ENCODE assay signal across 31 cellular contexts in the genomic region with DNA sequence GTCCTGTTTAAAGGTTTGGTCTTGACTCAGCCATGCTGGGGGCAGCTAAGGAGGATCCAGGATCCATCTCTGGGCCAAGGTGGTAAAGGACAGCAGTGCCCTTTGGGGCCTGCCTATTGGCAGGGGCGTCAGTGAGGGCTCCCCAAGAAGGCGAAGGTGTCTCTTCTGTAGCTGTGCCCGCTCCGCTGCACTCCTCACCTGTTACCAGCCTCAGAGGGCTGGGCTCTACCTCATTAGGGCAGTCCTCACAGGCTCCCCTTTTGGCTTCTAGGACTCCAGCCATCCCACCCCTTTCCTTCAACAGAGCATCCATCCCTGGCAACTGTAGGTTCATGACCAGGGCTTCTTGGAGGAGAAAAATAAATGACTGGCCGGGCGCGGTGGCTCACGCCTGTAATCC. TPM values are rescaled to one million over a fixed set of nuclear protein-coding genes. Genes with fewer than 3 reads are reported as not detected.
DNase-seq lines count a peak whose midpoint lies in the region; ATAC-seq, FAIRE-seq and TF ChIP-seq lines count a peak whose summit lies in the region.
"Had no signal": no experiment of that assay in that cellular context is flagged by ENCODE, and none has a peak within 500 bp of the region (broad histone marks: within the 10 kb centered on the region; RNA-seq: fewer than 3 reads in every experiment).

No MANE protein-coding gene starts in this region.

- no peak for TF ChIP-seq POLR2A in HepG2 (IDR thresholded peaks at IDR 0.05; ENCODE audit: insufficient read depth in 1 of 2, low read depth in 2 of 2, low read length in 2 of 2)
- TF ChIP-seq POLR2A in esophagus muscularis mucosa (IDR thresholded peaks at IDR 0.05; ENCODE audit: low read depth), result no peak

- H3K4me1 ChIP-seq in MM.1S (ENCODE audit: low read length), result peaks cover 14% of the 10 kb centered on the region
- H3K4me1 ChIP-seq in HepG2 (ENCODE audit: insufficient read depth, low read length), result peaks cover 38% of the 10 kb centered on the region
- peaks cover 12 to 17% (median 15%) of the 10 kb centered on the region in 4 donors for H3K4me1 ChIP-seq in esophagus muscularis mucosa

- no peaks in the 10 kb centered on the region for H3K27me3 ChIP-seq in MM.1S (replicated peaks; ENCODE audit: insufficient read depth, low read length)
- H3K27me3 ChIP-seq in HepG2 (ENCODE audit: control insufficient read depth in 1 of 2, insufficient read depth in 2 of 2, low read length in 2 of 2), result no peaks in the 10 kb centered on the region
- H3K27me3 ChIP-seq in esophagus muscularis mucosa, result no peaks in the 10 kb centered on the region

- no peaks in the 10 kb centered on the region for H3K9me2 ChIP-seq in MM.1S (replicated peaks; ENCODE audit: insufficient read depth, low read length)

- no TSS peak for BruUV-seq in HepG2 (replicated peaks; lab: Mats Ljungman, UMichigan)

- H3K4me1 Mint-ChIP-seq in activated CD4-positive, alpha-beta T cell treated with anti-CD3 and anti-CD28 coated beads, Interleukin-2, amount 10 ng/mL, durations not matched to agents 7 days and 5 days, result peaks cover 16% of the 10 kb centered on the region
- peaks cover 6% of the 10 kb centered on the region for H3K4me1 Mint-ChIP-seq in stimulated activated effector memory CD8-positive, alpha-beta T cell treated with anti-CD3 and anti-CD28 coated beads, Interleukin-12 subunit alpha, Interleukin-12 subunit beta, amount 100 ng/mL, for 72 hours
- H3K4me1 Mint-ChIP-seq: stimulated activated naive B cell treated with anti-CD40 and anti-IgM and Interleukin-4, amounts not matched to agents 10 μg/mL and 1 μg/mL and 100 μg/mL, for 72 hours had no signal

- no peaks in the 10 kb centered on the region for H4K20me1 ChIP-seq in MM.1S (ENCODE audit: insufficient read depth, low read length)
- no peaks in the 10 kb centered on the region for H4K20me1 ChIP-seq in HepG2 (ENCODE audit: insufficient read depth, low read length)

- peak overlapping the region; percentile 44 for H3K4me2 ChIP-seq in MM.1S (ENCODE audit: low read depth, low read length)
- peak overlapping the region; percentile 63 for H3K4me2 ChIP-seq in HepG2 (ENCODE audit: low read depth, low read length)
- H3K4me2 ChIP-seq: GM23338 had no signal

- in situ Hi-C loops in HepG2 (cut with HindIII; ENCODE audit: extremely low pct_ligation_motif_present, low pct_unique_long_range_greater_than_20kb), result no loop called here

- H3K36me3 Mint-ChIP-seq in activated CD4-positive, alpha-beta T cell treated with anti-CD3 and anti-CD28 coated beads, Interleukin-2, amount 10 ng/mL, durations not matched to agents 7 days and 5 days (ENCODE audit: low read depth), result peaks cover 8% of the 10 kb centered on the region
- H3K36me3 Mint-ChIP-seq in stimulated activated effector memory CD8-positive, alpha-beta T cell treated with anti-CD3 and anti-CD28 coated beads, Interleukin-12 subunit alpha, Interleukin-12 subunit beta, amount 100 ng/mL, for 72 hours, result peaks cover 31% of the 10 kb centered on the region

- H3K9me3 ChIP-seq in MM.1S (replicated peaks; ENCODE audit: insufficient read depth, low read length), result no peaks in the 10 kb centered on the region
- H3K9me3 ChIP-seq in HepG2 (ENCODE audit: low read length), result no peaks in the 10 kb centered on the region
- H3K9me3 ChIP-seq in esophagus muscularis mucosa, result no peaks in the 10 kb centered on the region

- ATAC-seq in HepG2 (no peak), HG02763 (IDR thresholded peaks at IDR 0.05; ENCODE audit: unreplicated experiment) (no peak)
- no peak for ATAC-seq in stimulated activated effector memory CD8-positive, alpha-beta T cell treated with anti-CD3 and anti-CD28 coated beads, Interleukin-12 subunit alpha, Interleukin-12 subunit beta, amount 100 ng/mL, for 72 hours
- ATAC-seq: GM23338; naive thymus-derived CD4-positive, alpha-beta T cell; stimulated activated naive B cell treated with anti-CD40 and anti-IgM and Interleukin-4, amounts not matched to agents 10 μg/mL and 1 μg/mL and 100 μg/mL, for 72 hours had no signal

- H3K9me3 Mint-ChIP-seq in activated CD4-positive, alpha-beta T cell treated with anti-CD3 and anti-CD28 coated beads, Interleukin-2, amount 10 ng/mL, durations not matched to agents 7 days and 5 days, result no peaks in the 10 kb centered on the region
- H3K9me3 Mint-ChIP-seq in stimulated activated effector memory CD8-positive, alpha-beta T cell treated with anti-CD3 and anti-CD28 coated beads, Interleukin-12 subunit alpha, Interleukin-12 subunit beta, amount 100 ng/mL, for 72 hours, result no peaks in the 10 kb centered on the region
- H3K9me3 Mint-ChIP-seq: activated T-cell treated with anti-CD3 and anti-CD28 coated beads, Interleukin-2, amount 50 U/mL, for 24 hours; CD8-positive, alpha-beta memory T cell; GM23338; mesothelial cell of epicardium; stimulated activated naive B cell treated with anti-CD40 and anti-IgM and Interleukin-4, amounts not matched to agents 10 μg/mL and 1 μg/mL and 100 μg/mL, for 72 hours had no signal

- no peak overlapping the region for H3K4me3 Mint-ChIP-seq in activated CD4-positive, alpha-beta T cell treated with anti-CD3 and anti-CD28 coated beads, Interleukin-2, amount 10 ng/mL, durations not matched to agents 7 days and 5 days
- no peak overlapping the region for H3K4me3 Mint-ChIP-seq in stimulated activated effector memory CD8-positive, alpha-beta T cell treated with anti-CD3 and anti-CD28 coated beads, Interleukin-12 subunit alpha, Interleukin-12 subunit beta, amount 100 ng/mL, for 72 hours
- H3K4me3 Mint-ChIP-seq: activated T-cell treated with anti-CD3 and anti-CD28 coated beads, Interleukin-2, amount 50 U/mL, for 24 hours; CD8-positive, alpha-beta memory T cell; GM23338; mesothelial cell of epicardium; naive thymus-derived CD4-positive, alpha-beta T cell; stimulated activated naive B cell treated with anti-CD40 and anti-IgM and Interleukin-4, amounts not matched to agents 10 μg/mL and 1 μg/mL and 100 μg/mL, for 72 hours had no signal

- peak overlapping the region; percentile 54 for H3K27ac Mint-ChIP-seq in activated CD4-positive, alpha-beta T cell treated with anti-CD3 and anti-CD28 coated beads, Interleukin-2, amount 10 ng/mL, durations not matched to agents 7 days and 5 days
- H3K27ac Mint-ChIP-seq in stimulated activated effector memory CD8-positive, alpha-beta T cell treated with anti-CD3 and anti-CD28 coated beads, Interleukin-12 subunit alpha, Interleukin-12 subunit beta, amount 100 ng/mL, for 72 hours, result peak overlapping the region; percentile 54
- H3K27ac Mint-ChIP-seq: stimulated activated naive B cell treated with anti-CD40 and anti-IgM and Interleukin-4, amounts not matched to agents 10 μg/mL and 1 μg/mL and 100 μg/mL, for 72 hours had no signal

- no peak for TF ChIP-seq RAD21 in HepG2 (CRISPR knock-in tag; IDR thresholded peaks at IDR 0.05)

- FAIRE-seq in HepG2 (lab: Jason Lieb, UNC), result no peak
- FAIRE-seq: A204.1, astrocyte, GM18507, GM19239 had no signal

- H3F3A ChIP-seq in MM.1S (ENCODE audit: insufficient read depth, low read length), result no peaks in the 10 kb centered on the region

- TF ChIP-seq EP300 in HepG2 (IDR thresholded peaks at IDR 0.05; ENCODE audit: low read depth in 2 of 2, low read length in 2 of 2) (no peak), HepG2 (CRISPR knock-in tag; IDR thresholded peaks at IDR 0.05; ENCODE audit: borderline replicate concordance) (no peak), esophagus muscularis mucosa (IDR thresholded peaks at IDR 0.05) (no peak)

- H3K79me2 ChIP-seq in MM.1S (ENCODE audit: low read length), result no peaks in the 10 kb centered on the region
- H3K79me2 ChIP-seq in HepG2 (ENCODE audit: insufficient read depth, low read length), result no peaks in the 10 kb centered on the region

- no peak overlapping the region for H2AFZ ChIP-seq in MM.1S (ENCODE audit: low read length)
- H2AFZ ChIP-seq in HepG2 (ENCODE audit: low read length), result no peak overlapping the region
- H2AFZ ChIP-seq: GM23338 had no signal

- intact Hi-C loops in HepG2 (cut with micrococcal nuclease; ENCODE audit: unreplicated experiment), result loop anchor here (2.0 kb wide), 1 partner anchor 35 kb away; a partner anchor contains a TSS
- intact Hi-C loops in esophagus muscularis mucosa (cut with DNase I), result no loop called here

- H3K27me3 Mint-ChIP-seq in activated CD4-positive, alpha-beta T cell treated with anti-CD3 and anti-CD28 coated beads, Interleukin-2, amount 10 ng/mL, durations not matched to agents 7 days and 5 days, result no peaks in the 10 kb centered on the region
- H3K27me3 Mint-ChIP-seq: activated T-cell treated with anti-CD3 and anti-CD28 coated beads, Interleukin-2, amount 50 U/mL, for 24 hours; naive thymus-derived CD4-positive, alpha-beta T cell; stimulated activated naive B cell treated with anti-CD40 and anti-IgM and Interleukin-4, amounts not matched to agents 10 μg/mL and 1 μg/mL and 100 μg/mL, for 72 hours had no signal

- TF ChIP-seq CTCF in MM.1S (IDR thresholded peaks at IDR 0.05; ENCODE audit: low read length) (no peak), HepG2 (CRISPR knock-in tag; IDR thresholded peaks at IDR 0.05) (no peak), esophagus muscularis mucosa (IDR thresholded peaks at IDR 0.05) (no peak)

- H3K27ac ChIP-seq in MM.1S (ENCODE audit: low read length) (peak overlapping the region; percentile 38; the same call in 1 of the 2 replicates), HepG2 (ENCODE audit: extremely low read length, insufficient read depth, low read length) (peak overlapping the region; percentile 75), esophagus muscularis mucosa (replicated peaks in 1 of 4) (no peak overlapping the region)
- H3K27ac ChIP-seq: coronary artery had no signal

- POLR2A ChIA-PET in activated CD4-positive, alpha-beta T cell treated with anti-CD3 and anti-CD28 coated beads, Interleukin-2, amount 10 ng/mL, durations not matched to agents 7 days and 5 days (lab: Charles Lee), result interaction anchor here (0.7 kb wide), 1 partner anchor 537 kb away, joined by 3 read pairs; no protein-coding TSS in a partner anchor
- POLR2A ChIA-PET in HepG2 (lab: Yijun Ruan, JAX), result interaction anchor here (1.0 to 4.6 kb wide), 11 partner anchors 10 to 281 kb away, joined by 4 to 112 read pairs (median 7); a partner anchor contains a TSS

- H3K9ac ChIP-seq in MM.1S (ENCODE audit: low read length) (no peak overlapping the region), HepG2 (ENCODE audit: insufficient read depth, low read depth, low read length) (peak overlapping the region; percentile 62)

- no peak overlapping the region for H3K4me3 ChIP-seq in MM.1S (ENCODE audit: low read length)
- H3K4me3 ChIP-seq in HepG2 (replicated peaks in 1 of 3; ENCODE audit: insufficient read depth in 1 of 3, low read depth in 2 of 3, low read length in 3 of 3), result no peak overlapping the region
- H3K4me3 ChIP-seq in esophagus muscularis mucosa, result no peak overlapping the region
- H3K4me3 ChIP-seq: coronary artery, GM23338 had no signal

- H3K36me3 ChIP-seq in MM.1S (replicated peaks; ENCODE audit: insufficient read depth, low read length) (no peaks in the 10 kb centered on the region), HepG2 (replicated peaks in 1 of 2; ENCODE audit: control insufficient read depth in 1 of 2, insufficient read depth in 2 of 2, low read length in 2 of 2) (peaks cover 14 to 30% of the 10 kb centered on the region in 2 experiments; a peak in 4 of 5 replicates), esophagus muscularis mucosa (peaks cover 28 to 53% (median 48%) of the 10 kb centered on the region in 4 donors)

- CTCF ChIA-PET in activated CD4-positive, alpha-beta T cell treated with anti-CD3 and anti-CD28 coated beads, Interleukin-2, amount 10 ng/mL, durations not matched to agents 7 days and 5 days (lab: Charles Lee), result interaction anchor here (0.6 to 1.3 kb wide), 5 partner anchors 8 to 284 kb away, joined by 3 to 5 read pairs (median 3); a partner anchor contains a TSS
- CTCF ChIA-PET in HepG2 (lab: Yijun Ruan, JAX; ENCODE audit: low intra/inter-chr PET ratio, low total read pairs), result no interaction called here

- DNase-seq in activated CD4-positive, alpha-beta T cell treated with anti-CD3 and anti-CD28 coated beads, Interleukin-2, amount 10 ng/mL, durations not matched to agents 7 days and 5 days, result no peak
- no peak for DNase-seq in activated CD4-positive, alpha-beta T cell treated with anti-CD3 and anti-CD28 coated beads, Interleukin-2, amount 50 U/mL, for 1 hour
- no peak for DNase-seq in MM.1S
- no peak for DNase-seq in HepG2 (ENCODE audit: low spot score)
- DNase-seq in stimulated activated effector memory CD8-positive, alpha-beta T cell treated with anti-CD3 and anti-CD28 coated beads, Interleukin-12 subunit alpha, Interleukin-12 subunit beta, amount 100 ng/mL, for 72 hours (ENCODE audit: low spot score in 2 of 2), result no peak
- DNase-seq in esophagus muscularis mucosa (ENCODE audit: extremely low spot score), result no peak
- no peak for DNase-seq in midbrain (lab: John Stamatoyannopoulos, UW)
- DNase-seq: activated CD4-positive, alpha-beta T cell treated with anti-CD3 and anti-CD28 coated beads for 4 hours; activated gamma-delta T cell; activated T-cell treated with anti-CD3 and anti-CD28 coated beads, Interleukin-2, amount 50 U/mL, for 24 hours; CD8-positive, alpha-beta memory T cell; DMS 273 treated with DMSO at 0.1 percent for 48 hours; effector memory CD4-positive, alpha-beta T cell; glutamatergic neuron; naive thymus-derived CD4-positive, alpha-beta T cell; NCI-H2081; NCI-H2227 treated with DMSO at 0.1 percent for 48 hours; occipital lobe; SHP77 treated with DMSO at 0.1 percent for 48 hours; stimulated activated naive B cell treated with anti-CD40 and anti-IgM and Interleukin-4, amounts not matched to agents 10 μg/mL and 1 μg/mL and 100 μg/mL, for 72 hours had no signal

- WGBS in HepG2 (ENCODE audit: low lambda C conversion rate), result 97% methylated on average over 8 of the region's 8 CpGs
- WGBS in esophagus muscularis mucosa, result 97% methylated on average over 8 of the region's 8 CpGs

RNA-seq across cellular contexts. Expression of a gene that starts 10.3 kb away (rescaled TPM):
- total RNA-seq in activated CD4-positive, alpha-beta T cell treated with anti-CD3 and anti-CD28 coated beads, Interleukin-2, amount 10 ng/mL, durations not matched to agents 7 days and 5 days, result 1 to 10 TPM; 4.6 TPM
- 1.5 and 3.0 TPM in 2 replicates for total RNA-seq in HepG2 (2016; rRNA removed; fragmentation: Illumina TruSeq; extraction: Trizol)
- total RNA-seq in HepG2 (2016; cell fraction: cytosol; rRNA removed; fragmentation: Illumina TruSeq; extraction: Trizol; ENCODE audit: low read depth), result 3.2 and 3.7 TPM in 2 replicates
- total RNA-seq in HepG2 (2016; cell fraction: insoluble cytoplasmic fraction; rRNA removed; fragmentation: Illumina TruSeq; extraction: Trizol), result 1.2 and 2.7 TPM in 2 replicates
- total RNA-seq in HepG2 (2016; cell fraction: membrane; rRNA removed; fragmentation: Illumina TruSeq; extraction: Trizol), result 6.5 and 6.6 TPM in 2 replicates
- 3.2 and 4.8 TPM in 2 replicates for total RNA-seq in HepG2 (2016; cell fraction: nucleus; rRNA removed; fragmentation: Illumina TruSeq; extraction: Trizol)
- 7.1 and 7.4 TPM in 2 replicates for polyA plus RNA-seq in HepG2 (2011; rRNA removed)
- polyA plus RNA-seq in HepG2 (2011; cell fraction: cytosol; rRNA removed), result 6.7 TPM in 2 replicates
- 11.2 and 14.1 TPM in 2 replicates for polyA plus RNA-seq in HepG2 (2011; cell fraction: nucleus; rRNA removed)
- polyA plus RNA-seq in HepG2 (2012), result 2.5 and 2.9 TPM in 2 replicates
- 5.9 and 6.1 TPM in 2 replicates for polyA plus RNA-seq in HepG2 (2016; cell fraction: cytosol; fragmentation: Illumina TruSeq; extraction: Trizol; ENCODE audit: low read depth)
- polyA plus RNA-seq in HepG2 (2016; cell fraction: insoluble cytoplasmic fraction; fragmentation: Illumina TruSeq; extraction: Trizol; ENCODE audit: low read depth), result 3.0 and 3.6 TPM in 2 replicates
- 10.2 and 10.3 TPM in 2 replicates for polyA plus RNA-seq in HepG2 (2016; cell fraction: membrane; fragmentation: Illumina TruSeq; extraction: Trizol; ENCODE audit: low read depth)
- polyA plus RNA-seq in HepG2 (2016; cell fraction: nucleus; fragmentation: Illumina TruSeq; extraction: Trizol; ENCODE audit: insufficient read depth, low read depth), result 11.8 and 13.3 TPM in 2 replicates
- polyA minus RNA-seq in HepG2 (2011; rRNA and poly(A)+ RNA removed; ENCODE audit: low replicate concordance), result 2.6 and 8.3 TPM in 2 replicates
- polyA minus RNA-seq in HepG2 (2011; cell fraction: cytosol; rRNA and poly(A)+ RNA removed), result 0.89 and 2.1 TPM in 2 replicates
- 3.4 and 3.5 TPM in 2 replicates for polyA minus RNA-seq in HepG2 (2011; cell fraction: nucleus; rRNA and poly(A)+ RNA removed)
- 1 to 10 TPM; 5.0 to 9.9 (median 6.7) TPM for total RNA-seq in esophagus muscularis mucosa

RNA-seq across cellular contexts. Expression of a gene that starts 11.2 kb away (rescaled TPM):
- total RNA-seq in activated CD4-positive, alpha-beta T cell treated with anti-CD3 and anti-CD28 coated beads, Interleukin-2, amount 10 ng/mL, durations not matched to agents 7 days and 5 days, result not detected
- total RNA-seq in HepG2 (2016; rRNA removed; fragmentation: Illumina TruSeq; extraction: Trizol) (1.2 TPM in 1 of 2 replicates, not detected in the other), esophagus muscularis mucosa (1 to 10 TPM; 2.1 to 5.8 (median 4.1) TPM)
- total RNA-seq in HepG2 (2016; cell fraction: cytosol; rRNA removed; fragmentation: Illumina TruSeq; extraction: Trizol; ENCODE audit: low read depth), result 0.91 TPM in 1 of 2 replicates, not detected in the other
- total RNA-seq in HepG2 (2016; cell fraction: insoluble cytoplasmic fraction; rRNA removed; fragmentation: Illumina TruSeq; extraction: Trizol), result 0.50 TPM in 1 of 2 replicates, not detected in the other
- total RNA-seq in HepG2 (2016; cell fraction: membrane; rRNA removed; fragmentation: Illumina TruSeq; extraction: Trizol), result not detected in 2 replicates
- 0.88 and 1.6 TPM in 2 replicates for total RNA-seq in HepG2 (2016; cell fraction: nucleus; rRNA removed; fragmentation: Illumina TruSeq; extraction: Trizol)
- polyA plus RNA-seq in HepG2 (2011; rRNA removed), result 0.74 and 0.92 TPM in 2 replicates
- polyA plus RNA-seq in HepG2 (2011; cell fraction: cytosol; rRNA removed), result 0.15 and 0.34 TPM in 2 replicates
- polyA plus RNA-seq in HepG2 (2011; cell fraction: nucleus; rRNA removed), result 26.8 and 42.0 TPM in 2 replicates
- 3.7 and 5.4 TPM in 2 replicates for polyA plus RNA-seq in HepG2 (2012)
- not detected in 2 replicates for polyA plus RNA-seq in HepG2 (2016; cell fraction: cytosol; fragmentation: Illumina TruSeq; extraction: Trizol; ENCODE audit: low read depth)
- not detected in 2 replicates for polyA plus RNA-seq in HepG2 (2016; cell fraction: insoluble cytoplasmic fraction; fragmentation: Illumina TruSeq; extraction: Trizol; ENCODE audit: low read depth)
- polyA plus RNA-seq in HepG2 (2016; cell fraction: membrane; fragmentation: Illumina TruSeq; extraction: Trizol; ENCODE audit: low read depth), result not detected in 2 replicates
- polyA plus RNA-seq in HepG2 (2016; cell fraction: nucleus; fragmentation: Illumina TruSeq; extraction: Trizol; ENCODE audit: insufficient read depth, low read depth), result 10.5 and 24.2 TPM in 2 replicates
- 0.30 TPM in 1 of 2 replicates, not detected in the other for polyA minus RNA-seq in HepG2 (2011; rRNA and poly(A)+ RNA removed; ENCODE audit: low replicate concordance)
- not detected in 2 replicates for polyA minus RNA-seq in HepG2 (2011; cell fraction: cytosol; rRNA and poly(A)+ RNA removed)
- 3.6 and 5.6 TPM in 2 replicates for polyA minus RNA-seq in HepG2 (2011; cell fraction: nucleus; rRNA and poly(A)+ RNA removed)
- total RNA-seq: CD8-positive, alpha-beta memory T cell had no signal
- polyA plus RNA-seq: CD8-positive, alpha-beta memory T cell; naive thymus-derived CD4-positive, alpha-beta T cell had no signal

RNA-seq across cellular contexts. Expression of a gene that starts 18.1 kb away (rescaled TPM):
- 100 to 1,000 TPM; 167 to 202 TPM for total RNA-seq in activated CD4-positive, alpha-beta T cell treated with anti-CD3 and anti-CD28 coated beads, Interleukin-2, amount 10 ng/mL, durations not matched to agents 7 days and 5 days
- total RNA-seq in HepG2 (2016; rRNA removed; fragmentation: Illumina TruSeq; extraction: Trizol) (321 and 480 TPM in 2 replicates), esophagus muscularis mucosa (100 to 1,000 TPM in 2 of 4 donors, 10 to 100 TPM in 2; 52.1 to 117 (median 86.9) TPM)
- total RNA-seq in HepG2 (2016; cell fraction: cytosol; rRNA removed; fragmentation: Illumina TruSeq; extraction: Trizol; ENCODE audit: low read depth), result 182 and 204 TPM in 2 replicates
- 330 and 503 TPM in 2 replicates for total RNA-seq in HepG2 (2016; cell fraction: insoluble cytoplasmic fraction; rRNA removed; fragmentation: Illumina TruSeq; extraction: Trizol)
- total RNA-seq in HepG2 (2016; cell fraction: membrane; rRNA removed; fragmentation: Illumina TruSeq; extraction: Trizol), result 320 and 325 TPM in 2 replicates
- total RNA-seq in HepG2 (2016; cell fraction: nucleus; rRNA removed; fragmentation: Illumina TruSeq; extraction: Trizol), result 122 and 129 TPM in 2 replicates
- polyA plus RNA-seq in HepG2 (2011; rRNA removed), result 253 and 320 TPM in 2 replicates
- 433 and 522 TPM in 2 replicates for polyA plus RNA-seq in HepG2 (2011; cell fraction: cytosol; rRNA removed)
- polyA plus RNA-seq in HepG2 (2011; cell fraction: nucleus; rRNA removed), result 91.8 and 123 TPM in 2 replicates
- polyA plus RNA-seq in HepG2 (2012), result 249 and 333 TPM in 2 replicates
- 294 and 323 TPM in 2 replicates for polyA plus RNA-seq in HepG2 (2016; cell fraction: cytosol; fragmentation: Illumina TruSeq; extraction: Trizol; ENCODE audit: low read depth)
- 735 and 804 TPM in 2 replicates for polyA plus RNA-seq in HepG2 (2016; cell fraction: insoluble cytoplasmic fraction; fragmentation: Illumina TruSeq; extraction: Trizol; ENCODE audit: low read depth)
- 428 and 438 TPM in 2 replicates for polyA plus RNA-seq in HepG2 (2016; cell fraction: membrane; fragmentation: Illumina TruSeq; extraction: Trizol; ENCODE audit: low read depth)
- 298 and 310 TPM in 2 replicates for polyA plus RNA-seq in HepG2 (2016; cell fraction: nucleus; fragmentation: Illumina TruSeq; extraction: Trizol; ENCODE audit: insufficient read depth, low read depth)
- polyA minus RNA-seq in HepG2 (2011; rRNA and poly(A)+ RNA removed; ENCODE audit: low replicate concordance), result 74.4 and 157 TPM in 2 replicates
- 41.7 and 56.4 TPM in 2 replicates for polyA minus RNA-seq in HepG2 (2011; cell fraction: cytosol; rRNA and poly(A)+ RNA removed)
- polyA minus RNA-seq in HepG2 (2011; cell fraction: nucleus; rRNA and poly(A)+ RNA removed), result 32.9 and 43.8 TPM in 2 replicates

RNA-seq across cellular contexts. Expression of a gene that starts 22.2 kb away (rescaled TPM):
- not detected for total RNA-seq in activated CD4-positive, alpha-beta T cell treated with anti-CD3 and anti-CD28 coated beads, Interleukin-2, amount 10 ng/mL, durations not matched to agents 7 days and 5 days
- total RNA-seq in HepG2 (2016; rRNA removed; fragmentation: Illumina TruSeq; extraction: Trizol), result 225 and 502 TPM in 2 replicates
- 33.5 and 35.5 TPM in 2 replicates for total RNA-seq in HepG2 (2016; cell fraction: cytosol; rRNA removed; fragmentation: Illumina TruSeq; extraction: Trizol; ENCODE audit: low read depth)
- total RNA-seq in HepG2 (2016; cell fraction: insoluble cytoplasmic fraction; rRNA removed; fragmentation: Illumina TruSeq; extraction: Trizol), result 215 and 502 TPM in 2 replicates
- total RNA-seq in HepG2 (2016; cell fraction: membrane; rRNA removed; fragmentation: Illumina TruSeq; extraction: Trizol), result 52.5 and 53.3 TPM in 2 replicates
- 408 and 459 TPM in 2 replicates for total RNA-seq in HepG2 (2016; cell fraction: nucleus; rRNA removed; fragmentation: Illumina TruSeq; extraction: Trizol)
- 397 and 426 TPM in 2 replicates for polyA plus RNA-seq in HepG2 (2011; rRNA removed)
- 243 and 350 TPM in 2 replicates for polyA plus RNA-seq in HepG2 (2011; cell fraction: cytosol; rRNA removed)
- 216 and 252 TPM in 2 replicates for polyA plus RNA-seq in HepG2 (2011; cell fraction: nucleus; rRNA removed)
- polyA plus RNA-seq in HepG2 (2012), result 62.0 and 149 TPM in 2 replicates
- polyA plus RNA-seq in HepG2 (2016; cell fraction: cytosol; fragmentation: Illumina TruSeq; extraction: Trizol; ENCODE audit: low read depth), result 47.7 and 50.1 TPM in 2 replicates
- polyA plus RNA-seq in HepG2 (2016; cell fraction: insoluble cytoplasmic fraction; fragmentation: Illumina TruSeq; extraction: Trizol; ENCODE audit: low read depth), result 245 and 256 TPM in 2 replicates
- polyA plus RNA-seq in HepG2 (2016; cell fraction: membrane; fragmentation: Illumina TruSeq; extraction: Trizol; ENCODE audit: low read depth), result 48.1 and 51.7 TPM in 2 replicates
- polyA plus RNA-seq in HepG2 (2016; cell fraction: nucleus; fragmentation: Illumina TruSeq; extraction: Trizol; ENCODE audit: insufficient read depth, low read depth), result 704 and 739 TPM in 2 replicates
- 0.21 and 469 TPM in 2 replicates for polyA minus RNA-seq in HepG2 (2011; rRNA and poly(A)+ RNA removed; ENCODE audit: low replicate concordance)
- 339 and 439 TPM in 2 replicates for polyA minus RNA-seq in HepG2 (2011; cell fraction: cytosol; rRNA and poly(A)+ RNA removed)
- polyA minus RNA-seq in HepG2 (2011; cell fraction: nucleus; rRNA and poly(A)+ RNA removed), result 61.8 and 63.7 TPM in 2 replicates
- 1 to 10 TPM in 1 of 4 donors, under 1 TPM in 2, not detected in 1; 0.83 to 1.1 (median 0.92) TPM for total RNA-seq in esophagus muscularis mucosa
- total RNA-seq: astrocyte; cardiac septum; CD8-positive, alpha-beta memory T cell; GM23338; liver; mesothelial cell of epicardium; naive thymus-derived CD4-positive, alpha-beta T cell; occipital lobe; ureter had no signal
- polyA plus RNA-seq: CD8-positive, alpha-beta memory T cell; GM23338; naive thymus-derived CD4-positive, alpha-beta T cell had no signal

RNA-seq across cellular contexts. Expression of a gene that starts 34.0 kb away (rescaled TPM):
- 10 to 100 TPM in 1 of 2 experiments, 1 to 10 TPM in 1; 9.7 to 12.5 TPM for total RNA-seq in activated CD4-positive, alpha-beta T cell treated with anti-CD3 and anti-CD28 coated beads, Interleukin-2, amount 10 ng/mL, durations not matched to agents 7 days and 5 days
- 12.8 and 13.3 TPM in 2 replicates for total RNA-seq in HepG2 (2016; rRNA removed; fragmentation: Illumina TruSeq; extraction: Trizol)
- 7.3 and 10.0 TPM in 2 replicates for total RNA-seq in HepG2 (2016; cell fraction: cytosol; rRNA removed; fragmentation: Illumina TruSeq; extraction: Trizol; ENCODE audit: low read depth)
- total RNA-seq in HepG2 (2016; cell fraction: insoluble cytoplasmic fraction; rRNA removed; fragmentation: Illumina TruSeq; extraction: Trizol), result 10.9 and 15.1 TPM in 2 replicates
- total RNA-seq in HepG2 (2016; cell fraction: membrane; rRNA removed; fragmentation: Illumina TruSeq; extraction: Trizol), result 15.3 and 15.8 TPM in 2 replicates
- total RNA-seq in HepG2 (2016; cell fraction: nucleus; rRNA removed; fragmentation: Illumina TruSeq; extraction: Trizol), result 9.0 and 11.5 TPM in 2 replicates
- 18.7 and 21.6 TPM in 2 replicates for polyA plus RNA-seq in HepG2 (2011; rRNA removed)
- polyA plus RNA-seq in HepG2 (2011; cell fraction: cytosol; rRNA removed), result 7.6 and 16.3 TPM in 2 replicates
- 14.8 and 19.8 TPM in 2 replicates for polyA plus RNA-seq in HepG2 (2011; cell fraction: nucleus; rRNA removed)
- polyA plus RNA-seq in HepG2 (2012), result 4.8 and 7.7 TPM in 2 replicates
- 8.4 and 9.0 TPM in 2 replicates for polyA plus RNA-seq in HepG2 (2016; cell fraction: cytosol; fragmentation: Illumina TruSeq; extraction: Trizol; ENCODE audit: low read depth)
- polyA plus RNA-seq in HepG2 (2016; cell fraction: insoluble cytoplasmic fraction; fragmentation: Illumina TruSeq; extraction: Trizol; ENCODE audit: low read depth), result 13.2 and 14.2 TPM in 2 replicates
- 12.3 and 14.8 TPM in 2 replicates for polyA plus RNA-seq in HepG2 (2016; cell fraction: membrane; fragmentation: Illumina TruSeq; extraction: Trizol; ENCODE audit: low read depth)
- 26.4 and 27.9 TPM in 2 replicates for polyA plus RNA-seq in HepG2 (2016; cell fraction: nucleus; fragmentation: Illumina TruSeq; extraction: Trizol; ENCODE audit: insufficient read depth, low read depth)
- polyA minus RNA-seq in HepG2 (2011; rRNA and poly(A)+ RNA removed; ENCODE audit: low replicate concordance), result 22.8 and 39.7 TPM in 2 replicates
- 9.2 and 12.8 TPM in 2 replicates for polyA minus RNA-seq in HepG2 (2011; cell fraction: cytosol; rRNA and poly(A)+ RNA removed)
- 9.1 and 10.8 TPM in 2 replicates for polyA minus RNA-seq in HepG2 (2011; cell fraction: nucleus; rRNA and poly(A)+ RNA removed)
- total RNA-seq in esophagus muscularis mucosa, result 10 to 100 TPM; 24.2 to 46.7 (median 33.1) TPM

Comparison
In these comparisons a context has a peak if more than half of its experiments do, and no peak if none do; other contexts are left out.
1. H3K27ac ChIP-seq: peak in MM.1S (single experiment) and HepG2 (single experiment); none in esophagus muscularis mucosa (0 of 4).